Comparison of ENCODE assay signal across 8 cellular contexts in the genomic region with DNA sequence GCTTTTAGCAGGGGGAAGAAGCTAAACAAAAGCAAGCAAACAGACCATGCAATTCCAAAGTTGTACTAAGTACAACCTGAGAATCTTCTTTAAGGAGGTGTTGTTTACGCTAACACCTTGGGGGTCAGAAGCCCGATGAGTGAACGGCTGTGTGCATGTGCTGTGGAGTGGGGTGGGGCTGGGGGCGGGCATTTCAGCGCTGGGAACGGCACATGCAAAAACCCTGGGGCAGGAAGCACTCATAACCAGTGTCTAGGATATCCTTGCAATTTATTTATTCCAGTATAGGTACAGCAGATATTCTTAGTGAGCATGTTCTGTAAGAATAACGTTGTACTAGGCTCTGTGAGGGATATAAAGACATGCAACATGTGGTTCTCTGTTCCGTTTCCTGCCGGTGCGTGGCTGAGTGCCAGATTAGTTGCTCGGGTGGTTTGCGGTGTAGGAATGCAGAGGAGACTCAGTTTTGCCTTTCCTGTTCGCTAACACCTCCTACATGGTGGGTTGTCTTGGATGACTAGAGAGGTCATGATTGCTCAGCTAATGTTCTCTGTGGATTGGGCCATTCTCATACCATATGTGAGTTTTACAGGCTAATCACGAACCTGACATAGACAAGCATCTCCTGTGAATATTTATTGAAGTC.
DNase-seq lines count a peak whose midpoint lies in the region; ATAC-seq and TF ChIP-seq lines count a peak whose summit lies in the region.

No MANE protein-coding gene starts in this region.

- POLR2A ChIA-PET in RWPE1 (lab: Yijun Ruan, JAX; ENCODE audit: low non-redundant PET) = no interaction called here

- DNase-seq in GM13977 (ENCODE audit: low spot score) = peak; percentile 60
- DNase-seq in RWPE1 (ENCODE audit: low spot score) = peak; percentile 32
- peak; percentile 83 for DNase-seq in activated effector memory CD4-positive, alpha-beta T cell treated with Interleukin-2 at 50 U/mL for 16 hours
- DNase-seq in hepatic stellate cell (ENCODE audit: low spot score) = peak; percentile 45
- peak; percentile 72 for DNase-seq in stimulated activated CD8-positive, alpha-beta memory T cell treated with anti-CD3 and anti-CD28 coated beads, Interleukin-15, amount 100 ng/mL, for 1 hour (ENCODE audit: low read depth)
- no peak for DNase-seq in NCI-H128 (lab: John Stamatoyannopoulos, UW; ENCODE audit: unreplicated experiment)
- no peak for DNase-seq in amniotic stem cell (lab: John Stamatoyannopoulos, UW)

- ATAC-seq in HG02884 (IDR thresholded peaks at IDR 0.05; ENCODE audit: unreplicated experiment) = peak; percentile 91

- in situ Hi-C loops in GM13977 (cut with MboI; ENCODE audit: low pct_unique_long_range_greater_than_20kb, low sequenced_read_pairs, unreplicated experiment) = no loop called here

- TF ChIP-seq CTCF in GM13977 (IDR thresholded peaks at IDR 0.05; ENCODE audit: extremely low read depth, insufficient read depth, missing control alignments) = no peak
- no peak for TF ChIP-seq CTCF in RWPE1 (conservative IDR thresholded peaks at IDR 0.05; ENCODE audit: low read depth)

- CTCF ChIA-PET in RWPE1 (lab: Yijun Ruan, JAX) = interaction anchor here (0.5 kb wide), 1 partner anchor 31 kb away, joined by 3 read pairs; no protein-coding TSS in a partner anchor

- no peak overlapping the region for H3K27ac ChIP-seq in RWPE1

Comparison
In these comparisons a context has a peak if more than half of its experiments do, and no peak if none do; other contexts are left out.
1. DNase-seq: peak in GM13977 (single experiment), RWPE1 (single experiment), activated effector memory CD4-positive, alpha-beta T cell treated with Interleukin-2 at 50 U/mL for 16 hours (single experiment), hepatic stellate cell (single experiment) and stimulated activated CD8-positive, alpha-beta memory T cell treated with anti-CD3 and anti-CD28 coated beads, Interleukin-15, amount 100 ng/mL, for 1 hour (single experiment); none in NCI-H128 (single experiment) and amniotic stem cell (single experiment).